In genomic region chr6:47479874-47480273, GRCh38 we compare ENCODE assay signal across 11 cellular contexts. TPM values are rescaled to one million over a fixed set of nuclear protein-coding genes. Genes with fewer than 3 reads are reported as not detected.
DNase-seq lines count a peak whose midpoint lies in the region; ATAC-seq, FAIRE-seq and TF ChIP-seq lines count a peak whose summit lies in the region.
"Had no signal": no experiment of that assay in that cellular context is flagged by ENCODE, and none has a peak within 500 bp of the region (broad histone marks: within the 10 kb centered on the region; RNA-seq: fewer than 3 reads in every experiment).

No MANE protein-coding gene starts in this region.

- no peaks in the 10 kb centered on the region for H3K9me2 ChIP-seq in GM23338 (ENCODE audit: insufficient read depth)

- peaks cover 54% of the 10 kb centered on the region for H3K4me1 ChIP-seq in A549
- peaks cover 49% of the 10 kb centered on the region for H3K4me1 ChIP-seq in GM23338 (ENCODE audit: insufficient read depth)
- peaks cover 6 to 45% of the 10 kb centered on the region in 2 donors for H3K4me1 ChIP-seq in left lung

- H3K27me3 ChIP-seq in GM23338 (ENCODE audit: insufficient read depth) (no peaks in the 10 kb centered on the region), left lung (no peaks in the 10 kb centered on the region)

- H3K4me3 ChIP-seq in A549 = peak overlapping the region; percentile 82; the same call in 2 of the 3 replicates
- H3K4me3 ChIP-seq in GM23338 = peak overlapping the region; percentile 68
- peak overlapping the region; percentile 77 to 80 for H3K4me3 ChIP-seq in left lung

- no peak for TF ChIP-seq POLR2A in A549 (IDR thresholded peaks at IDR 0.05; ENCODE audit: low read length)

- no peaks in the 10 kb centered on the region for H3K9me3 ChIP-seq in A549
- H3K9me3 ChIP-seq in left lung = no peaks in the 10 kb centered on the region

- WGBS in A549 (ENCODE audit: missing lambda C conversion rate) = 49% methylated on average over 3 of the region's 3 CpGs

- CTCF ChIA-PET in A549 (lab: Yijun Ruan, JAX) = no interaction called here

- no peak for TF ChIP-seq RAD21 in A549 (conservative IDR thresholded peaks at IDR 0.05 in 1 of 2, IDR thresholded peaks at IDR 0.05 in 1 of 2)

- peak overlapping the region; percentile 53; the same call in 1 of the 2 replicates for H3K27ac Mint-ChIP-seq in GM23338
- no peak overlapping the region for H3K27ac Mint-ChIP-seq in activated naive CD8-positive, alpha-beta T cell treated with anti-CD3 and anti-CD28 coated beads for 36 hours

- no peak overlapping the region for H2AFZ ChIP-seq in GM23338

- peaks cover 53% of the 10 kb centered on the region for H3K4me1 Mint-ChIP-seq in GM23338
- H3K4me1 Mint-ChIP-seq in activated naive CD8-positive, alpha-beta T cell treated with anti-CD3 and anti-CD28 coated beads for 36 hours = peaks cover 51% of the 10 kb centered on the region

- peaks cover 68% of the 10 kb centered on the region for H3K79me2 ChIP-seq in GM23338 (replicated peaks; ENCODE audit: insufficient read depth)

- DNase-seq in A549 (ENCODE audit: low read depth in 1 of 2, low spot score in 1 of 2) (no peak), GM23338 (ENCODE audit: low spot score) (no peak), left lung (no peak), HuH-7.5 (ENCODE audit: low spot score) (no peak), SW 1271 (lab: John Stamatoyannopoulos, UW) (no peak), NCI-H524 (lab: John Stamatoyannopoulos, UW) (no peak)
- DNase-seq in activated naive CD8-positive, alpha-beta T cell treated with anti-CD3 and anti-CD28 coated beads for 36 hours = no peak
- no peak for DNase-seq in stimulated activated CD4-positive, alpha-beta T cell treated with anti-CD3 and anti-CD28 coated beads, Interleukin-12 subunit alpha, Interleukin-12 subunit beta, amount 100 ng/mL, for 4 hours
- DNase-seq: activated CD4-positive, alpha-beta T cell treated with anti-CD3 and anti-CD28 coated beads for 4 hours; DMS153; effector CD8-positive, alpha-beta T cell had no signal

- H3K4me2 ChIP-seq in A549 (peak overlapping the region; percentile 90), GM23338 (peak overlapping the region; percentile 80)

- H4K20me1 ChIP-seq in GM23338 (replicated peaks; ENCODE audit: insufficient read depth) = peaks cover 22% of the 10 kb centered on the region

- H3K4me3 Mint-ChIP-seq in GM23338 = peak overlapping the region; percentile 96
- peak overlapping the region; percentile 99 for H3K4me3 Mint-ChIP-seq in activated naive CD8-positive, alpha-beta T cell treated with anti-CD3 and anti-CD28 coated beads for 36 hours

- H3K36me3 Mint-ChIP-seq in GM23338 (ENCODE audit: low read depth) = peaks cover 2% of the 10 kb centered on the region; the same call in 1 of the 3 replicates
- peaks cover 2% of the 10 kb centered on the region for H3K36me3 Mint-ChIP-seq in activated naive CD8-positive, alpha-beta T cell treated with anti-CD3 and anti-CD28 coated beads for 36 hours

- no peak for FAIRE-seq in A549 (lab: Jason Lieb, UNC)

- H3K9me3 Mint-ChIP-seq in GM23338 = no peaks in the 10 kb centered on the region; the same call in 2 of the 3 replicates
- no peaks in the 10 kb centered on the region for H3K9me3 Mint-ChIP-seq in activated naive CD8-positive, alpha-beta T cell treated with anti-CD3 and anti-CD28 coated beads for 36 hours

- peaks cover 7% of the 10 kb centered on the region for H3K27me3 Mint-ChIP-seq in GM23338 (ENCODE audit: insufficient read depth, low read depth, poor library complexity)
- no peaks in the 10 kb centered on the region for H3K27me3 Mint-ChIP-seq in activated naive CD8-positive, alpha-beta T cell treated with anti-CD3 and anti-CD28 coated beads for 36 hours

- TF ChIP-seq EP300 in A549 (IDR thresholded peaks at IDR 0.05) = no peak

- POLR2A ChIA-PET in A549 (lab: Yijun Ruan, JAX) = no interaction called here

- TF ChIP-seq CTCF in A549 (IDR thresholded peaks at IDR 0.05) (no peak), GM23338 (conservative IDR thresholded peaks at IDR 0.05; ENCODE audit: low read depth in 2 of 2) (no peak), left lung (IDR thresholded peaks at IDR 0.05) (no peak)

- intact Hi-C loops in left lung (cut with DNase I) = no loop called here

- H3F3A ChIP-seq in GM23338 (replicated peaks; ENCODE audit: low read depth) = peaks cover 5% of the 10 kb centered on the region

- ATAC-seq in A549 (no peak), GM23338 (no peak), left lung (no peak)

- H3K27ac ChIP-seq in A549 (no peak overlapping the region), GM23338 (ENCODE audit: low read depth) (no peak overlapping the region), left lung (no peak overlapping the region)

- no peaks in the 10 kb centered on the region for H3K36me3 ChIP-seq in GM23338 (ENCODE audit: insufficient read depth)
- H3K36me3 ChIP-seq in left lung = no peaks in the 10 kb centered on the region

TF ChIP-seq in A549, 52 proteins besides CTCF, POLR2A, EP300 and RAD21:
- no peak for TF ChIP-seq HOXB13 (CRISPR knock-in tag; IDR thresholded peaks at IDR 0.05; ENCODE audit: low read depth)
- no peak for TF ChIP-seq JUN (IDR thresholded peaks at IDR 0.05)
- TF ChIP-seq NFE2L2 (conservative IDR thresholded peaks at IDR 0.05; ENCODE audit: low read length) = no peak
- TF ChIP-seq USF2 (IDR thresholded peaks at IDR 0.05) = no peak
- no peak for TF ChIP-seq MYC (IDR thresholded peaks at IDR 0.05; ENCODE audit: borderline replicate concordance, low read length)

TF ChIP-seq in GM23338, 12 proteins besides CTCF, POLR2A, EP300 and RAD21 (continues in another document):
- no peak for TF ChIP-seq ZNF331 (CRISPR knock-in tag; IDR thresholded peaks at IDR 0.05; ENCODE audit: low read depth)
- TF ChIP-seq JUNB (IDR thresholded peaks at IDR 0.05; ENCODE audit: unreplicated experiment) = no peak
- no peak for TF ChIP-seq STAT1 (IDR thresholded peaks at IDR 0.05; ENCODE audit: unreplicated experiment)

RNA-seq across cellular contexts. Expression of gene CD2AP, which starts 2.3 kb away (rescaled TPM):
- polyA plus RNA-seq in A549 (2011; rRNA removed) (24.5 and 35.7 TPM in 2 replicates), A549 (2017; fragmentation: RNase III; extraction: RNeasy Plus Mini Kit Qiagen cat#74134 plus additional on column Dnase treatment) (17.0 to 18.8 TPM (median 18.0 TPM) in 3 replicates), GM23338 (2016; fragmentation: Nextera tagmentation; extraction: Ambion mirVana) (29.9 and 38.0 TPM in 2 replicates)
- 3.6 and 4.4 TPM in 2 replicates for polyA plus RNA-seq in A549 (2012; cell fraction: cytosol; rRNA removed)
- 1.6 and 2.5 TPM in 2 replicates for polyA plus RNA-seq in A549 (2012; cell fraction: nucleus; rRNA removed)
- polyA minus RNA-seq in A549 (2011; rRNA and poly(A)+ RNA removed) = 5.4 and 6.5 TPM in 2 replicates
- total RNA-seq in GM23338 (2014; rRNA removed; shearing (Covaris generic)) = 81.7 and 93.2 TPM in 2 replicates
- total RNA-seq in activated naive CD8-positive, alpha-beta T cell treated with anti-CD3 and anti-CD28 coated beads for 36 hours = 10 to 100 TPM; 35.0 to 35.7 TPM
- 10 to 100 TPM; 38.8 to 46.0 TPM for total RNA-seq in left lung
